Comparison of ENCODE assay signal across 26 cellular contexts in genomic region chr2:102359527-102359926, GRCh38. TPM values are rescaled to one million over a fixed set of nuclear protein-coding genes. Genes with fewer than 3 reads are reported as not detected.
DNase-seq lines count a peak whose midpoint lies in the region; ATAC-seq, FAIRE-seq and TF ChIP-seq lines count a peak whose summit lies in the region.
"Had no signal": no experiment of that assay in that cellular context is flagged by ENCODE, and none has a peak within 500 bp of the region (broad histone marks: within the 10 kb centered on the region; RNA-seq: fewer than 3 reads in every experiment).

No MANE protein-coding gene starts in this region.

- H3K27ac Mint-ChIP-seq in activated naive CD8-positive, alpha-beta T cell treated with anti-CD3 and anti-CD28 coated beads, Interleukin-2, amount 50 U/mL, for 24 hours, result no peak overlapping the region
- H3K27ac Mint-ChIP-seq in activated CD8-positive, alpha-beta memory T cell treated with anti-CD3 and anti-CD28 coated beads, Interleukin-2, amount 10 ng/mL, durations not matched to agents 7 days and 5 days, result no peak overlapping the region
- H3K27ac Mint-ChIP-seq: progenitor cell of endocrine pancreas; stimulated activated naive B cell treated with anti-CD40 and anti-IgM and Interleukin-4, amounts not matched to agents 10 μg/mL and 1 μg/mL and 100 μg/mL, for 72 hours; WTC11 had no signal

- TF ChIP-seq CTCF in keratinocyte (optimal IDR thresholded peaks at IDR 0.05 in 1 of 3, IDR thresholded peaks at IDR 0.05 in 1 of 3, conservative IDR thresholded peaks at IDR 0.05 in 1 of 3; ENCODE audit: extremely low read depth in 1 of 3, insufficient read depth in 2 of 3, low read length in 3 of 3), result no peak
- TF ChIP-seq CTCF in upper lobe of right lung (IDR thresholded peaks at IDR 0.05), result no peak

- H3K9me3 Mint-ChIP-seq in activated T-cell treated with anti-CD3 and anti-CD28 coated beads, Interleukin-2, amount 50 U/mL, for 4 hours, result peaks cover 6% of the 10 kb centered on the region
- H3K9me3 Mint-ChIP-seq in activated naive CD8-positive, alpha-beta T cell treated with anti-CD3 and anti-CD28 coated beads, Interleukin-2, amount 50 U/mL, for 24 hours, result peaks cover 21% of the 10 kb centered on the region
- peaks cover 5% of the 10 kb centered on the region for H3K9me3 Mint-ChIP-seq in activated CD8-positive, alpha-beta memory T cell treated with anti-CD3 and anti-CD28 coated beads, Interleukin-2, amount 10 ng/mL, durations not matched to agents 7 days and 5 days (ENCODE audit: low read depth)
- H3K9me3 Mint-ChIP-seq: neural crest cell; stimulated activated naive B cell treated with anti-CD40 and anti-IgM and Interleukin-4, amounts not matched to agents 10 μg/mL and 1 μg/mL and 100 μg/mL, for 72 hours had no signal

- H3K9ac ChIP-seq in keratinocyte (ENCODE audit: control insufficient read depth, extremely low read depth, insufficient read depth, low read length), result no peak overlapping the region
- H3K9ac ChIP-seq: BLaER1 treated with 17β-estradiol and CSF1 and Interleukin-3, amounts not matched to agents 10 nM and 100 nM had no signal

- H3K4me3 Mint-ChIP-seq in activated T-cell treated with anti-CD3 and anti-CD28 coated beads, Interleukin-2, amount 50 U/mL, for 4 hours, result peak overlapping the region; percentile 24
- H3K4me3 Mint-ChIP-seq in activated naive CD8-positive, alpha-beta T cell treated with anti-CD3 and anti-CD28 coated beads, Interleukin-2, amount 50 U/mL, for 24 hours, result peak overlapping the region; percentile 99
- H3K4me3 Mint-ChIP-seq in activated CD8-positive, alpha-beta memory T cell treated with anti-CD3 and anti-CD28 coated beads, Interleukin-2, amount 10 ng/mL, durations not matched to agents 7 days and 5 days, result no peak overlapping the region
- H3K4me3 Mint-ChIP-seq: neural crest cell; stimulated activated naive B cell treated with anti-CD40 and anti-IgM and Interleukin-4, amounts not matched to agents 10 μg/mL and 1 μg/mL and 100 μg/mL, for 72 hours; WTC11 had no signal

- no peak for ATAC-seq in activated T-cell treated with anti-CD3 and anti-CD28 coated beads, Interleukin-2, amount 50 U/mL, for 4 hours
- no peak for ATAC-seq in activated naive CD8-positive, alpha-beta T cell treated with anti-CD3 and anti-CD28 coated beads, Interleukin-2, amount 50 U/mL, for 24 hours
- ATAC-seq in activated CD8-positive, alpha-beta memory T cell treated with anti-CD3 and anti-CD28 coated beads, Interleukin-2, amount 10 ng/mL, durations not matched to agents 7 days and 5 days, result no peak
- ATAC-seq in upper lobe of right lung, result no peak
- no peak for ATAC-seq in GM18519 (IDR thresholded peaks at IDR 0.05; ENCODE audit: low FRiP score, unreplicated experiment)
- ATAC-seq: left lobe of liver; stimulated activated naive B cell treated with anti-CD40 and anti-IgM and Interleukin-4, amounts not matched to agents 10 μg/mL and 1 μg/mL and 100 μg/mL, for 72 hours; WTC11 had no signal

- H3K27me3 ChIP-seq in keratinocyte (ENCODE audit: control insufficient read depth, extremely low read depth, insufficient read depth, low read length), result no peaks in the 10 kb centered on the region
- no peaks in the 10 kb centered on the region for H3K27me3 ChIP-seq in upper lobe of right lung
- H3K27me3 ChIP-seq: MG63, thyroid gland had no signal

- H3K4me1 ChIP-seq in keratinocyte (ENCODE audit: control insufficient read depth, extremely low read depth, insufficient read depth, low read length) (peaks cover 14% of the 10 kb centered on the region), upper lobe of right lung (no peaks in the 10 kb centered on the region)

- TF ChIP-seq RAD21 in Ishikawa (IDR thresholded peaks at IDR 0.05; ENCODE audit: low read depth), result no peak

- FAIRE-seq in keratinocyte (lab: Jason Lieb, UNC), result peak; percentile 20

- H2AFZ ChIP-seq in keratinocyte (ENCODE audit: control insufficient read depth, low read length), result no peak overlapping the region

- dilution Hi-C loops in keratinocyte (cut with MboI; ENCODE audit: extremely low pct_ligation_motif_present, low sequenced_read_pairs), result no loop called here

- intact Hi-C loops in upper lobe of right lung (cut with DNase I), result loop anchor here (10.0 kb wide), 1 partner anchor 115 kb away; no protein-coding TSS in a partner anchor

- H3K4me2 ChIP-seq in keratinocyte (ENCODE audit: control insufficient read depth, extremely low read depth, insufficient read depth, low read depth, low read length), result peak overlapping the region; percentile 29
- H3K4me2 ChIP-seq: BLaER1 treated with 17β-estradiol and CSF1 and Interleukin-3, amounts not matched to agents 10 nM and 100 nM had no signal

- H3K9me1 ChIP-seq in keratinocyte (ENCODE audit: control insufficient read depth, extremely low read depth, insufficient read depth, low read length), result no peaks in the 10 kb centered on the region

- CTCF ChIA-PET in activated CD8-positive, alpha-beta memory T cell treated with anti-CD3 and anti-CD28 coated beads, Interleukin-2, amount 10 ng/mL, durations not matched to agents 7 days and 5 days (lab: Charles Lee), result interaction anchor here (1.0 to 3.1 kb wide), 6 partner anchors 59 to 119 kb away, joined by 3 to 19 read pairs (median 4); partner anchors contain the start of gene IL18RAP

- no peak for TF ChIP-seq EP300 in Ishikawa (IDR thresholded peaks at IDR 0.05; ENCODE audit: borderline replicate concordance)

- H3K4me1 Mint-ChIP-seq in activated T-cell treated with anti-CD3 and anti-CD28 coated beads, Interleukin-2, amount 50 U/mL, for 4 hours (ENCODE audit: low read depth), result peaks cover 69% of the 10 kb centered on the region
- peaks cover 84% of the 10 kb centered on the region for H3K4me1 Mint-ChIP-seq in activated naive CD8-positive, alpha-beta T cell treated with anti-CD3 and anti-CD28 coated beads, Interleukin-2, amount 50 U/mL, for 24 hours
- peaks cover 41% of the 10 kb centered on the region for H3K4me1 Mint-ChIP-seq in activated CD8-positive, alpha-beta memory T cell treated with anti-CD3 and anti-CD28 coated beads, Interleukin-2, amount 10 ng/mL, durations not matched to agents 7 days and 5 days

- H3K27me3 Mint-ChIP-seq in activated T-cell treated with anti-CD3 and anti-CD28 coated beads, Interleukin-2, amount 50 U/mL, for 4 hours (ENCODE audit: low read depth), result no peaks in the 10 kb centered on the region
- H3K27me3 Mint-ChIP-seq in activated naive CD8-positive, alpha-beta T cell treated with anti-CD3 and anti-CD28 coated beads, Interleukin-2, amount 50 U/mL, for 24 hours, result no peaks in the 10 kb centered on the region
- no peaks in the 10 kb centered on the region for H3K27me3 Mint-ChIP-seq in activated CD8-positive, alpha-beta memory T cell treated with anti-CD3 and anti-CD28 coated beads, Interleukin-2, amount 10 ng/mL, durations not matched to agents 7 days and 5 days
- H3K27me3 Mint-ChIP-seq: stimulated activated naive B cell treated with anti-CD40 and anti-IgM and Interleukin-4, amounts not matched to agents 10 μg/mL and 1 μg/mL and 100 μg/mL, for 72 hours had no signal

- H3K27ac ChIP-seq in keratinocyte (ENCODE audit: control insufficient read depth, insufficient read depth, low read length) (no peak overlapping the region), upper lobe of right lung (no peak overlapping the region)
- H3K27ac ChIP-seq: BLaER1 treated with 17β-estradiol and CSF1 and Interleukin-3, amounts not matched to agents 10 nM and 100 nM; thyroid gland had no signal

- DNase-seq in activated T-cell treated with anti-CD3 and anti-CD28 coated beads, Interleukin-2, amount 50 U/mL, for 4 hours, result no peak
- DNase-seq in activated T-cell treated with anti-CD3 and anti-CD28 coated beads for 4 hours (no peak), keratinocyte (ENCODE audit: low read depth, low spot score) (no peak), upper lobe of right lung (no peak)
- no peak for DNase-seq in activated naive CD8-positive, alpha-beta T cell treated with anti-CD3 and anti-CD28 coated beads, Interleukin-2, amount 50 U/mL, for 24 hours
- no peak for DNase-seq in activated CD8-positive, alpha-beta memory T cell treated with anti-CD3 and anti-CD28 coated beads, Interleukin-2, amount 10 ng/mL, durations not matched to agents 7 days and 5 days
- DNase-seq: ACHN; activated gamma-delta T cell treated with Interleukin-2 at 50 U/mL for 16 hours; DMS 273 treated with DMSO at 0.1 percent for 48 hours; MG63; midbrain; NCI-H146; NCI-H2171 treated with DMSO at 0.1 percent for 48 hours; NCI-H69; stimulated activated CD4-positive, alpha-beta T cell treated with anti-CD3 and anti-CD28 coated beads, Interleukin-1b, Interleukin-23, amount 100 ng/mL, for 48 hours; stimulated activated naive B cell treated with anti-CD40 and anti-IgM and Interleukin-4, amounts not matched to agents 10 μg/mL and 1 μg/mL and 100 μg/mL, for 72 hours; T-helper 9 cell; thyroid gland had no signal

- H3K36me3 Mint-ChIP-seq in activated T-cell treated with anti-CD3 and anti-CD28 coated beads, Interleukin-2, amount 50 U/mL, for 4 hours (ENCODE audit: insufficient read depth), result peaks cover 23% of the 10 kb centered on the region
- peaks cover 71% of the 10 kb centered on the region for H3K36me3 Mint-ChIP-seq in activated naive CD8-positive, alpha-beta T cell treated with anti-CD3 and anti-CD28 coated beads, Interleukin-2, amount 50 U/mL, for 24 hours (ENCODE audit: low read depth)
- H3K36me3 Mint-ChIP-seq in activated CD8-positive, alpha-beta memory T cell treated with anti-CD3 and anti-CD28 coated beads, Interleukin-2, amount 10 ng/mL, durations not matched to agents 7 days and 5 days, result peaks cover 48% of the 10 kb centered on the region

- H3K36me3 ChIP-seq in keratinocyte (ENCODE audit: control insufficient read depth in 2 of 2, extremely low read depth in 1 of 2, insufficient read depth in 2 of 2, low read length in 2 of 2) (no peaks in the 10 kb centered on the region), upper lobe of right lung (peaks cover 8% of the 10 kb centered on the region)
- H3K36me3 ChIP-seq: BLaER1 treated with 17β-estradiol and CSF1 and Interleukin-3, amounts not matched to agents 10 nM and 100 nM; MG63; thyroid gland had no signal

- H4K20me1 ChIP-seq in keratinocyte (ENCODE audit: control insufficient read depth, extremely low read depth, insufficient read depth, low read length), result no peaks in the 10 kb centered on the region
- H4K20me1 ChIP-seq: BLaER1 treated with 17β-estradiol and CSF1 and Interleukin-3, amounts not matched to agents 10 nM and 100 nM had no signal

- H3K4me3 ChIP-seq in keratinocyte (ENCODE audit: control insufficient read depth in 2 of 3, extremely low read depth in 1 of 3, insufficient read depth in 2 of 3, low read depth in 1 of 3, low read length in 3 of 3), result no peak overlapping the region
- H3K4me3 ChIP-seq in upper lobe of right lung, result no peak overlapping the region
- H3K4me3 ChIP-seq: BLaER1 treated with 17β-estradiol and CSF1 and Interleukin-3, amounts not matched to agents 10 nM and 100 nM; MG63; thyroid gland had no signal

- H3K79me2 ChIP-seq in keratinocyte (ENCODE audit: control insufficient read depth, insufficient read depth, low read length), result no peaks in the 10 kb centered on the region

- no peaks in the 10 kb centered on the region for H3K9me3 ChIP-seq in keratinocyte (ENCODE audit: control insufficient read depth, low read depth, low read length)
- H3K9me3 ChIP-seq in upper lobe of right lung, result no peaks in the 10 kb centered on the region
- H3K9me3 ChIP-seq: MG63, thyroid gland had no signal

RNA-seq across cellular contexts. Expression of gene IL18R1, which starts 3.9 kb away (rescaled TPM):
- total RNA-seq in activated T-cell treated with anti-CD3 and anti-CD28 coated beads, Interleukin-2, amount 50 U/mL, for 4 hours, result 10 to 100 TPM; 15.7 to 19.3 (median 17.9) TPM
- 1.5 to 1.7 TPM (median 1.6 TPM) in 3 replicates for polyA plus RNA-seq in keratinocyte
- polyA plus RNA-seq in keratinocyte (2011; ENCODE audit: low read depth), result 2.3 TPM
- 0.52 and 1.2 TPM in 2 replicates for polyA plus RNA-seq in keratinocyte (2011; cell fraction: cytosol; rRNA removed)
- 2.5 and 3.5 TPM in 2 replicates for polyA plus RNA-seq in keratinocyte (2011; cell fraction: nucleus; rRNA removed)
- polyA plus RNA-seq in keratinocyte (2012; ENCODE audit: low replicate concordance), result 1.2 and 1.9 TPM in 2 replicates
- polyA minus RNA-seq in keratinocyte, result 0.61 to 1.7 TPM (median 1.5 TPM) in 3 replicates
- not detected for polyA minus RNA-seq in keratinocyte (2011; cell fraction: cytosol; rRNA and poly(A)+ RNA removed)
- 2.9 and 3.3 TPM in 2 replicates for polyA minus RNA-seq in keratinocyte (2011; cell fraction: nucleus; rRNA and poly(A)+ RNA removed)
- total RNA-seq in activated CD8-positive, alpha-beta memory T cell treated with anti-CD3 and anti-CD28 coated beads, Interleukin-2, amount 10 ng/mL, durations not matched to agents 7 days and 5 days, result 10 to 100 TPM; 19.8 to 25.9 TPM
- 26.5 TPM for total RNA-seq in upper lobe of right lung
- total RNA-seq: neural crest cell, WTC11 had no signal

RNA-seq across cellular contexts. Expression of gene IL1RL1, which starts 48.2 kb away (rescaled TPM):
- total RNA-seq in activated T-cell treated with anti-CD3 and anti-CD28 coated beads, Interleukin-2, amount 50 U/mL, for 4 hours, result under 1 TPM; 0.26 to 0.58 (median 0.38) TPM
- polyA plus RNA-seq in keratinocyte, result 0.22 to 1.3 TPM (median 0.93 TPM) in 3 replicates
- 14.1 TPM for polyA plus RNA-seq in keratinocyte (2011; ENCODE audit: low read depth)
- 0.10 and 0.45 TPM in 2 replicates for polyA plus RNA-seq in keratinocyte (2011; cell fraction: cytosol; rRNA removed)
- 5.2 and 6.2 TPM in 2 replicates for polyA plus RNA-seq in keratinocyte (2011; cell fraction: nucleus; rRNA removed)
- 0.23 and 11.7 TPM in 2 replicates for polyA plus RNA-seq in keratinocyte (2012; ENCODE audit: low replicate concordance)
- 2.6 to 3.2 TPM in 2 of 3 replicates, not detected in the other for polyA minus RNA-seq in keratinocyte
- polyA minus RNA-seq in keratinocyte (2011; cell fraction: cytosol; rRNA and poly(A)+ RNA removed), result not detected
- 3.9 and 5.5 TPM in 2 replicates for polyA minus RNA-seq in keratinocyte (2011; cell fraction: nucleus; rRNA and poly(A)+ RNA removed)
- under 1 TPM; 0.09 to 0.41 TPM for total RNA-seq in activated CD8-positive, alpha-beta memory T cell treated with anti-CD3 and anti-CD28 coated beads, Interleukin-2, amount 10 ng/mL, durations not matched to agents 7 days and 5 days
- total RNA-seq in upper lobe of right lung, result 46.5 TPM
- total RNA-seq: neural crest cell, progenitor cell of endocrine pancreas, SK-MEL-5, WTC11 had no signal

Comparison
In these comparisons a context has a peak if more than half of its experiments do, and no peak if none do; other contexts are left out.
1. RNA of gene IL1RL1, which starts 48.2 kb away (total RNA-seq): 46.5 TPM in upper lobe of right lung (single experiment); 0.09 to 0.41 TPM in activated CD8-positive, alpha-beta memory T cell treated with anti-CD3 and anti-CD28 coated beads, Interleukin-2, amount 10 ng/mL, durations not matched to agents 7 days and 5 days and 0.26 to 0.58 TPM in activated T-cell treated with anti-CD3 and anti-CD28 coated beads, Interleukin-2, amount 50 U/mL, for 4 hours; every median in the first group is over 10 times any median in the second.